24 cellular contexts compared by ENCODE assay signal in genomic region chr13:72061613-72062012, GRCh38.
"Had no signal": no experiment of that assay in that cellular context is flagged by ENCODE, and none has a peak within 500 bp of the region (broad histone marks: within the 10 kb centered on the region; RNA-seq: fewer than 3 reads in every experiment).

No MANE protein-coding gene starts in this region.

- H3K4me3 Mint-ChIP-seq: T-cell had no signal

- H3K4me3 ChIP-seq: K562, Peyer's patch, SJCRH30 had no signal

- H3K27ac Mint-ChIP-seq: T-cell had no signal

- H3K4me2 ChIP-seq: KMS-11 had no signal

- H3K9ac ChIP-seq: KMS-11 had no signal

- DNase-seq: IMR-90, Kasumi-1, MM.1S, NCI-H1092 treated with DMSO at 0.1 percent for 48 hours, NCI-H1436, NCI-H187, NCI-H2029, NCI-H2081 treated with DMSO at 0.1 percent for 48 hours, NCI-H2171, NCI-H226, NCI-H446, NCI-H510A, NCI-H524 treated with DMSO at 0.1 percent for 48 hours, NCI-H69, NCI-H774, Peyer's patch, SHP77 treated with DMSO at 0.1 percent for 48 hours, SJCRH30, SW 1271, T-cell had no signal

- H3K4me1 ChIP-seq: Peyer's patch, SJCRH30 had no signal

- H3K9me3 ChIP-seq: Peyer's patch, SJCRH30 had no signal

- ATAC-seq: HepG2, K562, Right ventricle myocardium inferior, T-cell had no signal

- H3K27ac ChIP-seq: KMS-11, Peyer's patch, SJCRH30 had no signal

- H3K36me3 ChIP-seq: Peyer's patch, SJCRH30 had no signal

- H3K4me1 Mint-ChIP-seq: T-cell had no signal

- H3K36me3 Mint-ChIP-seq: T-cell had no signal

- H3K27me3 Mint-ChIP-seq: T-cell had no signal

- H3K27me3 ChIP-seq: Peyer's patch, SJCRH30 had no signal
